ENCODE assay signal across 23 cellular contexts in the genomic region with DNA sequence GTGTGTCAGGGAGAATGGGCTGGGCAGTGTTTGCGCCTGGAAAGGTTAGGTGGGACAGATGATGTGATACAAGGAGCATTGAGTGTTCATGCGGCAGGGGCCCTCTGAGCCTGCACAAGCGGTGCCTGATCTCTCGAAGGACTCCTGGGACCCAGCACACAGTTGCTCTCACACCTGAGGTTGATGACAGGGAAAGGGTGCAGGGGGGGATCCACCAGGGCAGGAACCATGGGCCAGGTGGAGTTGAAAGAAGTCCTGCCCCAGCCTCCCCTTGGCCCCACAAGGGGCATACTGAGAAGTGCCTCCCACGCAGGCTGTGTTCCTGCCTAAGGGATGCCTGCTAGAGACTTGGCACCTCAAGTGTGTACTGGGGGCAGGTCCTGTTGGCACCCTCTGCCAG. TPM values are rescaled to one million over a fixed set of nuclear protein-coding genes. Genes with fewer than 3 reads are reported as not detected.
DNase-seq lines count a peak whose midpoint lies in the region; ATAC-seq and TF ChIP-seq lines count a peak whose summit lies in the region.
"Had no signal": no experiment of that assay in that cellular context is flagged by ENCODE, and none has a peak within 500 bp of the region (broad histone marks: within the 10 kb centered on the region; RNA-seq: fewer than 3 reads in every experiment).

No MANE protein-coding gene starts in this region.

- TF ChIP-seq CTCF in osteoblast (IDR thresholded peaks at IDR 0.05; ENCODE audit: extremely low read depth, low read depth, low read length) = no peak

- H2AFZ ChIP-seq in osteoblast (ENCODE audit: low read length) = no peak overlapping the region

- no peak for DNase-seq in activated naive CD4-positive, alpha-beta T cell treated with anti-CD3 and anti-CD28 coated beads, Interleukin-2, amount 10 ng/mL, durations not matched to agents 7 days and 5 days
- no peak for DNase-seq in activated naive CD4-positive, alpha-beta T cell treated with anti-CD3 and anti-CD28 coated beads, Interleukin-2, amount 50 U/mL, for 72 hours (ENCODE audit: low spot score in 2 of 2)
- no peak for DNase-seq in CD4-positive, CD25-positive, alpha-beta regulatory T cell
- DNase-seq in T-cell (no peak), osteoblast (ENCODE audit: insufficient read length, low spot score, missing footprints) (peak; percentile 59), T-helper 9 cell (no peak)
- DNase-seq: BE2C, EL, GF-D8, H9, HFFc6, Karpas-422, MV-4-11, NCI-H1694, NCI-H2081, NCI-H446 treated with DMSO at 0.1 percent for 48 hours, NCI-H526 treated with DMSO at 0.1 percent for 48 hours, OCI-M1 had no signal

- no peaks in the 10 kb centered on the region for H3K36me3 ChIP-seq in CD4-positive, CD25-positive, alpha-beta regulatory T cell (ENCODE audit: control insufficient read depth, insufficient read depth, low read length)
- no peaks in the 10 kb centered on the region for H3K36me3 ChIP-seq in osteoblast (ENCODE audit: insufficient read depth, low read length)
- H3K36me3 ChIP-seq: BE2C had no signal

- no peak overlapping the region for H3K4me3 Mint-ChIP-seq in activated naive CD4-positive, alpha-beta T cell treated with anti-CD3 and anti-CD28 coated beads, Interleukin-2, amount 10 ng/mL, durations not matched to agents 7 days and 5 days
- H3K4me3 Mint-ChIP-seq in CD4-positive, CD25-positive, alpha-beta regulatory T cell = peak overlapping the region in 2 of 4 donors; percentile 54
- peak overlapping the region in 1 of 3 donors; percentile 70 for H3K4me3 Mint-ChIP-seq in T-cell
- H3K4me3 Mint-ChIP-seq: HFFc6 had no signal

- H4K20me1 ChIP-seq in osteoblast (ENCODE audit: insufficient read depth, low read length) = no peaks in the 10 kb centered on the region

- no peak overlapping the region for H3K4me3 ChIP-seq in CD4-positive, CD25-positive, alpha-beta regulatory T cell (ENCODE audit: low read depth, low read length)
- no peak overlapping the region for H3K4me3 ChIP-seq in osteoblast (ENCODE audit: insufficient read depth, low read length)
- H3K4me3 ChIP-seq: A549 had no signal

- no peak for ATAC-seq in activated naive CD4-positive, alpha-beta T cell treated with anti-CD3 and anti-CD28 coated beads, Interleukin-2, amount 50 U/mL, for 72 hours
- no peak for ATAC-seq in CD4-positive, CD25-positive, alpha-beta regulatory T cell (ENCODE audit: low read depth in 2 of 2)
- ATAC-seq in T-cell (replicated peaks in 1 of 4) (no peak), GM18520 (IDR thresholded peaks at IDR 0.05; ENCODE audit: unreplicated experiment) (no peak)
- ATAC-seq: Right ventricle myocardium inferior had no signal

- no peaks in the 10 kb centered on the region for H3K79me2 ChIP-seq in osteoblast (ENCODE audit: insufficient read depth, low read length)

- no peaks in the 10 kb centered on the region for H3K9me3 ChIP-seq in CD4-positive, CD25-positive, alpha-beta regulatory T cell (ENCODE audit: control insufficient read depth in 2 of 2, low read length in 2 of 2)
- no peaks in the 10 kb centered on the region for H3K9me3 ChIP-seq in osteoblast (ENCODE audit: low read depth, low read length)
- H3K9me3 ChIP-seq: A549, BE2C had no signal

- H3K4me1 ChIP-seq in CD4-positive, CD25-positive, alpha-beta regulatory T cell (ENCODE audit: control insufficient read depth, insufficient read depth, low read length, poor library complexity, severe bottlenecking) = peaks cover 40% of the 10 kb centered on the region
- H3K4me1 ChIP-seq in osteoblast (ENCODE audit: insufficient read depth, low read length) = peaks cover 10% of the 10 kb centered on the region
- H3K4me1 ChIP-seq: A549, BE2C had no signal

- no peaks in the 10 kb centered on the region for H3K27me3 Mint-ChIP-seq in activated naive CD4-positive, alpha-beta T cell treated with anti-CD3 and anti-CD28 coated beads, Interleukin-2, amount 10 ng/mL, durations not matched to agents 7 days and 5 days
- no peaks in the 10 kb centered on the region for H3K27me3 Mint-ChIP-seq in CD4-positive, CD25-positive, alpha-beta regulatory T cell
- H3K27me3 Mint-ChIP-seq in T-cell = peaks cover 0 to 3% of the 10 kb centered on the region in 2 donors

- peaks cover 50% of the 10 kb centered on the region for H3K4me1 Mint-ChIP-seq in activated naive CD4-positive, alpha-beta T cell treated with anti-CD3 and anti-CD28 coated beads, Interleukin-2, amount 10 ng/mL, durations not matched to agents 7 days and 5 days
- H3K4me1 Mint-ChIP-seq in CD4-positive, CD25-positive, alpha-beta regulatory T cell = peaks cover 19 to 63% (median 24%) of the 10 kb centered on the region in 4 donors
- H3K4me1 Mint-ChIP-seq in T-cell = peaks cover 38 to 52% (median 45%) of the 10 kb centered on the region in 3 donors

- no peaks in the 10 kb centered on the region for H3K9me3 Mint-ChIP-seq in activated naive CD4-positive, alpha-beta T cell treated with anti-CD3 and anti-CD28 coated beads, Interleukin-2, amount 10 ng/mL, durations not matched to agents 7 days and 5 days
- H3K9me3 Mint-ChIP-seq in activated naive CD4-positive, alpha-beta T cell treated with anti-CD3 and anti-CD28 coated beads, Interleukin-2, amount 50 U/mL, for 72 hours = no peaks in the 10 kb centered on the region
- no peaks in the 10 kb centered on the region for H3K9me3 Mint-ChIP-seq in CD4-positive, CD25-positive, alpha-beta regulatory T cell
- H3K9me3 Mint-ChIP-seq in T-cell = no peaks in the 10 kb centered on the region
- H3K9me3 Mint-ChIP-seq: HFFc6 had no signal

- no peak overlapping the region for H3K4me2 ChIP-seq in osteoblast (ENCODE audit: insufficient read depth, low read length)
- H3K4me2 ChIP-seq: A549 had no signal

- no peaks in the 10 kb centered on the region for H3K27me3 ChIP-seq in CD4-positive, CD25-positive, alpha-beta regulatory T cell (ENCODE audit: control insufficient read depth, insufficient read depth, low read length)
- peaks cover 30% of the 10 kb centered on the region for H3K27me3 ChIP-seq in osteoblast (ENCODE audit: insufficient read depth, low read length)
- H3K27me3 ChIP-seq: BE2C had no signal

- H3K27ac Mint-ChIP-seq in activated naive CD4-positive, alpha-beta T cell treated with anti-CD3 and anti-CD28 coated beads, Interleukin-2, amount 10 ng/mL, durations not matched to agents 7 days and 5 days = peak overlapping the region; percentile 75
- H3K27ac Mint-ChIP-seq in activated naive CD4-positive, alpha-beta T cell treated with anti-CD3 and anti-CD28 coated beads, Interleukin-2, amount 50 U/mL, for 72 hours = no peak overlapping the region
- H3K27ac Mint-ChIP-seq in CD4-positive, CD25-positive, alpha-beta regulatory T cell = peak overlapping the region in 2 of 3 donors; percentile 83 to 88
- peak overlapping the region; percentile 83 to 91 for H3K27ac Mint-ChIP-seq in T-cell
- H3K27ac Mint-ChIP-seq: H9, HFFc6 had no signal

- peaks cover 4% of the 10 kb centered on the region for H3K36me3 Mint-ChIP-seq in activated naive CD4-positive, alpha-beta T cell treated with anti-CD3 and anti-CD28 coated beads, Interleukin-2, amount 10 ng/mL, durations not matched to agents 7 days and 5 days
- H3K36me3 Mint-ChIP-seq in activated naive CD4-positive, alpha-beta T cell treated with anti-CD3 and anti-CD28 coated beads, Interleukin-2, amount 50 U/mL, for 72 hours = no peaks in the 10 kb centered on the region
- H3K36me3 Mint-ChIP-seq in CD4-positive, CD25-positive, alpha-beta regulatory T cell = no peaks in the 10 kb centered on the region
- no peaks in the 10 kb centered on the region for H3K36me3 Mint-ChIP-seq in T-cell

- CTCF ChIA-PET in activated naive CD4-positive, alpha-beta T cell treated with anti-CD3 and anti-CD28 coated beads, Interleukin-2, amount 10 ng/mL, durations not matched to agents 7 days and 5 days (lab: Charles Lee) = no interaction called here
- CTCF ChIA-PET in T-cell (lab: Charles Lee) = no interaction called here

- POLR2A ChIA-PET in T-cell (lab: Charles Lee) = no interaction called here

- H3K27ac ChIP-seq in CD4-positive, CD25-positive, alpha-beta regulatory T cell (ENCODE audit: insufficient read depth, low read length, poor library complexity, severe bottlenecking) = no peak overlapping the region
- H3K27ac ChIP-seq in osteoblast (ENCODE audit: low read depth, low read length) = no peak overlapping the region
- H3K27ac ChIP-seq: A549 had no signal

RNA-seq across cellular contexts. Expression of gene TKTL1, which starts 33.1 kb away (rescaled TPM):
- total RNA-seq in activated naive CD4-positive, alpha-beta T cell treated with anti-CD3 and anti-CD28 coated beads, Interleukin-2, amount 50 U/mL, for 72 hours = under 1 TPM; 0.48 to 0.56 TPM
- total RNA-seq in CD4-positive, CD25-positive, alpha-beta regulatory T cell = 8.1 TPM
- polyA plus RNA-seq in CD4-positive, CD25-positive, alpha-beta regulatory T cell = 10 to 100 TPM; 21.0 to 34.3 (median 25.4) TPM
- total RNA-seq in T-cell (1 to 10 TPM in 4 of 5 donors, under 1 TPM in 1; 0.60 to 5.5 (median 1.3) TPM), osteoblast (not detected in 2 replicates)
- total RNA-seq: H9, HFFc6 had no signal

RNA-seq across cellular contexts. Expression of gene TEX28, which starts 33.7 kb away (rescaled TPM):
- total RNA-seq in activated naive CD4-positive, alpha-beta T cell treated with anti-CD3 and anti-CD28 coated beads, Interleukin-2, amount 50 U/mL, for 72 hours = not detected
- total RNA-seq in CD4-positive, CD25-positive, alpha-beta regulatory T cell = not detected
- not detected for polyA plus RNA-seq in CD4-positive, CD25-positive, alpha-beta regulatory T cell
- total RNA-seq in T-cell (not detected), osteoblast (not detected in 2 replicates)
- total RNA-seq: H9, HFFc6, M059J, Right ventricle myocardium inferior, SK-MEL-5 had no signal
- polyA plus RNA-seq: A549 had no signal

RNA-seq across cellular contexts. Expression of gene FLNA, which starts 45.8 kb away (rescaled TPM):
- total RNA-seq in activated naive CD4-positive, alpha-beta T cell treated with anti-CD3 and anti-CD28 coated beads, Interleukin-2, amount 50 U/mL, for 72 hours = 100 to 1,000 TPM; 690 to 932 TPM
- total RNA-seq in CD4-positive, CD25-positive, alpha-beta regulatory T cell = 1,918 TPM
- polyA plus RNA-seq in CD4-positive, CD25-positive, alpha-beta regulatory T cell = 100 to 1,000 TPM; 219 to 283 (median 250) TPM
- 1,000 to 10,000 TPM in 4 of 5 donors, 100 to 1,000 TPM in 1; 893 to 1,483 (median 1,268) TPM for total RNA-seq in T-cell
- 2,632 and 3,431 TPM in 2 replicates for total RNA-seq in osteoblast

RNA-seq across cellular contexts. Expression of gene EMD, which starts 50.4 kb away (rescaled TPM):
- total RNA-seq in activated naive CD4-positive, alpha-beta T cell treated with anti-CD3 and anti-CD28 coated beads, Interleukin-2, amount 50 U/mL, for 72 hours = 10 to 100 TPM; 79.3 to 83.0 TPM
- total RNA-seq in CD4-positive, CD25-positive, alpha-beta regulatory T cell = 133 TPM
- polyA plus RNA-seq in CD4-positive, CD25-positive, alpha-beta regulatory T cell = 10 to 100 TPM; 31.8 to 44.0 (median 34.6) TPM
- total RNA-seq in T-cell (100 to 1,000 TPM in 2 of 5 donors, 10 to 100 TPM in 3; 73.4 to 136 (median 80.4) TPM), osteoblast (28.0 and 29.7 TPM in 2 replicates)

Comparison
In these comparisons a context has a peak if more than half of its experiments do, and no peak if none do; other contexts are left out.
1. H3K27ac Mint-ChIP-seq: peak in activated naive CD4-positive, alpha-beta T cell treated with anti-CD3 and anti-CD28 coated beads, Interleukin-2, amount 10 ng/mL, durations not matched to agents 7 days and 5 days (single experiment), CD4-positive, CD25-positive, alpha-beta regulatory T cell (2 of 3) and T-cell (2 of 2); none in activated naive CD4-positive, alpha-beta T cell treated with anti-CD3 and anti-CD28 coated beads, Interleukin-2, amount 50 U/mL, for 72 hours (0 of 2).